ENCODE assay signal across 1 cellular context in the genomic region with DNA sequence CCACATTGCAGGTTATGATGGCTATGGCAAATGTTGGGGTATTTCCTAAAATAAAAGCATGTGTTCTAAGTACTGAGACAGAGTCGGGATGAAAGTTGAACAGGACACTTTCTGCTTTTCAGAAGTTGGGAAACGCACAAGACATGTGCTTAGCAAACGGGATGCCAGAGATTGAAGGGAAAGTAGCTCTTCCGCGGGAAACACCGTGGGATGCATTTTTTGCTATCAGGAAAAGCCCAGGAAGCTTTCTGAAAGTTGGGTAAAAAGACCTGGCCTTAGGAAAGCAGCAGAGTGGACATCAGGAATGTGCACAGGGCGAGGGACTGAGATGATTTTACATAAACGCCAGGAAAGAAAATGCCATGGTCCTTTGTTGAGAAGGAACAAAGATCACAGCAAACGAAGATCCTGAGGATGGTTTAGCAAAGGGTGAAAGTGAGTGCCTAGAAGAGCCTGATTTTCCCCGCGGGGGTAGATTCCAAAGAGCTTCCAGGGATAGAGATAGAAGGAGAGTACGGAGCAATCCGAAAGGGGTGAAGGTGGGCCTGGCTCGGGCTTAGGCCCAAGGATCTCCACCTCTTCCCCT.
TF ChIP-seq lines count a peak whose summit lies in the region.

No MANE protein-coding gene starts in this region.

TF ChIP-seq in A549, 52 proteins besides CTCF, POLR2A, EP300 and RAD21 (continued from another document):
- TF ChIP-seq, protein P1, sequence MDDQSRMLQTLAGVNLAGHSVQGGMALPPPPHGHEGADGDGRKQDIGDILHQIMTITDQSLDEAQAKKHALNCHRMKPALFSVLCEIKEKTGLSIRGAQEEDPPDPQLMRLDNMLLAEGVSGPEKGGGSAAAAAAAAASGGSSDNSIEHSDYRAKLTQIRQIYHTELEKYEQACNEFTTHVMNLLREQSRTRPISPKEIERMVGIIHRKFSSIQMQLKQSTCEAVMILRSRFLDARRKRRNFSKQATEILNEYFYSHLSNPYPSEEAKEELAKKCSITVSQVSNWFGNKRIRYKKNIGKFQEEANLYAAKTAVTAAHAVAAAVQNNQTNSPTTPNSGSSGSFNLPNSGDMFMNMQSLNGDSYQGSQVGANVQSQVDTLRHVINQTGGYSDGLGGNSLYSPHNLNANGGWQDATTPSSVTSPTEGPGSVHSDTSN (IDR thresholded peaks at IDR 0.05): no peak
- TF ChIP-seq TFCP2L1 (CRISPR knock-in tag; IDR thresholded peaks at IDR 0.05) (no peak), FOSB (CRISPR knock-in tag; IDR thresholded peaks at IDR 0.05) (no peak), FOSL2 (IDR thresholded peaks at IDR 0.05) (no peak), FOSL2 (CRISPR knock-in tag; IDR thresholded peaks at IDR 0.05) (no peak), HOXB13 (CRISPR knock-in tag; IDR thresholded peaks at IDR 0.05; ENCODE audit: low read depth) (no peak), CEBPB (IDR thresholded peaks at IDR 0.05) (no peak), HEYL (CRISPR knock-in tag; IDR thresholded peaks at IDR 0.05) (no peak)
- TF ChIP-seq, protein P2, sequence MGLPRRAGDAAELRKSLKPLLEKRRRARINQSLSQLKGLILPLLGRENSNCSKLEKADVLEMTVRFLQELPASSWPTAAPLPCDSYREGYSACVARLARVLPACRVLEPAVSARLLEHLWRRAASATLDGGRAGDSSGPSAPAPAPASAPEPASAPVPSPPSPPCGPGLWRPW (IDR thresholded peaks at IDR 0.05): no peak
- TF ChIP-seq, protein P3, sequence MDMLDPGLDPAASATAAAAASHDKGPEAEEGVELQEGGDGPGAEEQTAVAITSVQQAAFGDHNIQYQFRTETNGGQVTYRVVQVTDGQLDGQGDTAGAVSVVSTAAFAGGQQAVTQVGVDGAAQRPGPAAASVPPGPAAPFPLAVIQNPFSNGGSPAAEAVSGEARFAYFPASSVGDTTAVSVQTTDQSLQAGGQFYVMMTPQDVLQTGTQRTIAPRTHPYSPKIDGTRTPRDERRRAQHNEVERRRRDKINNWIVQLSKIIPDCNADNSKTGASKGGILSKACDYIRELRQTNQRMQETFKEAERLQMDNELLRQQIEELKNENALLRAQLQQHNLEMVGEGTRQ (IDR thresholded peaks at IDR 0.05): no peak
- TF ChIP-seq, protein P4, sequence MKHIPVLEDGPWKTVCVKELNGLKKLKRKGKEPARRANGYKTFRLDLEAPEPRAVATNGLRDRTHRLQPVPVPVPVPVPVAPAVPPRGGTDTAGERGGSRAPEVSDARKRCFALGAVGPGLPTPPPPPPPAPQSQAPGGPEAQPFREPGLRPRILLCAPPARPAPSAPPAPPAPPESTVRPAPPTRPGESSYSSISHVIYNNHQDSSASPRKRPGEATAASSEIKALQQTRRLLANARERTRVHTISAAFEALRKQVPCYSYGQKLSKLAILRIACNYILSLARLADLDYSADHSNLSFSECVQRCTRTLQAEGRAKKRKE (CRISPR knock-in tag; IDR thresholded peaks at IDR 0.05; ENCODE audit: low read depth): no peak
